16 cellular contexts compared by ENCODE assay signal in the genomic region with DNA sequence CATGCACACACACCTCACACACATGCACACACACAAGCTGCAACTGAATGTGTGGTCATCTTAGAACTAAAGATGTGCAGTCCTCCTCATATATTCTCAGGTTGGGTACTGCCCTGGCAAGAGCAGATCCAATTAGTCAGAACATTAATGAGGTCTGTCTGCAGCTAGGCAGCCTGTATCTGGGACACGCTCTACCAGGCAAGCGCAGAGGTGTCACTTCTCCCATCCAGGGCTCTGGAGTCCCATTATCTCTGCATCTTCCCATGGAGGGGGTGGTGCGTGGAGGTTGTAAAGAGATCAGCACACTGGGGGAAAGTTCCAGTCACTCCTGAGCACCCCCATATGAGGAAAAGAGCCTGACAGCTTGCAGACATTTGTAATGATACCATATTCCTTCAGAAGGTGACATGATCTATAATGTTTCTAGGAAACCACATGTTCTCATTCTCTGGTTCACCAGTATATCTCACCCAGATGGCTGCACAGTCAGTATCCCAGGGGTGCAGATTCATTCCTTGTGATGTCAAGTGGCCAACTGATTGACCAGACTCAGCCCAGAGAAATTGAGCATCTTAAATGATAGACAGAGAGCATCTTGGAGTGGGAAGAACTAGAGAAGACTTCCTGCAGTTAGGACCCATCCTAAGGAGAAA.
A peak's percentile ranks its signal among the peaks of the same experiment; 100 is the strongest.
DNase-seq lines count a peak whose midpoint lies in the region; ATAC-seq and TF ChIP-seq lines count a peak whose summit lies in the region.
"Had no signal": no experiment of that assay in that cellular context is flagged by ENCODE, and none has a peak within 500 bp of the region (broad histone marks: within the 10 kb centered on the region; RNA-seq: fewer than 3 reads in every experiment).

No MANE protein-coding gene starts in this region.

- H3K79me1 ChIP-seq in neuronal stem cell (ENCODE audit: low read depth, low read length), result no peaks in the 10 kb centered on the region

- H3K4me2 ChIP-seq in PC-3 (ENCODE audit: low read length), result no peak overlapping the region
- no peak overlapping the region for H3K4me2 ChIP-seq in neuronal stem cell (ENCODE audit: insufficient read depth, low read length, poor library complexity, severe bottlenecking)

- H2BK120ac ChIP-seq in neuronal stem cell (ENCODE audit: low read depth, low read length), result no peak overlapping the region

- POLR2A ChIA-PET in PC-3 (lab: Charles Lee; ENCODE audit: unreplicated experiment) (no interaction called here), HEK293T (lab: Yijun Ruan, JAX) (no interaction called here)

- H3K23ac ChIP-seq in neuronal stem cell (ENCODE audit: low read depth, low read length, poor library complexity), result no peak overlapping the region

- H4K20me1 ChIP-seq in PC-3 (ENCODE audit: low read length), result no peaks in the 10 kb centered on the region

- H3K4me3 ChIP-seq in GM06990 (replicated peaks; ENCODE audit: low read depth, low read length) (no peak overlapping the region), PC-3 (ENCODE audit: low read length) (no peak overlapping the region), neuronal stem cell (ENCODE audit: low read length in 2 of 2) (no peak overlapping the region)

- H3K79me2 ChIP-seq in PC-3 (ENCODE audit: low read length), result no peaks in the 10 kb centered on the region

- H2BK12ac ChIP-seq in neuronal stem cell (ENCODE audit: low read length), result no peak overlapping the region

- H3K9ac ChIP-seq in PC-3 (ENCODE audit: low read length) (no peak overlapping the region), neuronal stem cell (ENCODE audit: low read depth, low read length, poor library complexity) (no peak overlapping the region)

- H3K9me2 ChIP-seq in PC-3 (replicated peaks; ENCODE audit: low read length), result no peaks in the 10 kb centered on the region

- H3K4me1 ChIP-seq in PC-3 (ENCODE audit: insufficient read depth, low read length), result peaks cover 49% of the 10 kb centered on the region
- peaks cover 0 to 3% of the 10 kb centered on the region in 2 donors for H3K4me1 ChIP-seq in neuronal stem cell (ENCODE audit: control insufficient read depth in 2 of 2, insufficient read depth in 1 of 2, low read depth in 1 of 2, low read length in 2 of 2)

- H3K36me3 ChIP-seq in GM06990 (ENCODE audit: control insufficient read depth, insufficient read depth, low read length) (no peaks in the 10 kb centered on the region), PC-3 (ENCODE audit: low read depth, low read length) (no peaks in the 10 kb centered on the region), neuronal stem cell (replicated peaks in 1 of 2; ENCODE audit: control insufficient read depth in 2 of 2, insufficient read depth in 2 of 2, low read length in 2 of 2) (no peaks in the 10 kb centered on the region)

- H2BK5ac ChIP-seq in neuronal stem cell (ENCODE audit: low read length), result no peak overlapping the region

- intact Hi-C loops in PC-3 (cut with micrococcal nuclease), result no loop called here
- intact Hi-C loops in head of caudate nucleus (cut with DNase I), result no loop called here

- no peak overlapping the region for H4K8ac ChIP-seq in neuronal stem cell (ENCODE audit: low read depth, low read length)

- H3F3A ChIP-seq in PC-3 (ENCODE audit: low read length, unreplicated experiment), result no peaks in the 10 kb centered on the region

- CTCF ChIA-PET in PC-3 (lab: Charles Lee) (no interaction called here), HEK293T (lab: Yijun Ruan, JAX) (no interaction called here)

- no TSS peak for BruUV-seq in PC-3 (replicated peaks; lab: Mats Ljungman, UMichigan)

- no peak overlapping the region for H2BK15ac ChIP-seq in neuronal stem cell (ENCODE audit: low read length)

- no peak overlapping the region for H3K14ac ChIP-seq in neuronal stem cell (ENCODE audit: low read length)

- H2AFZ ChIP-seq in PC-3 (ENCODE audit: low read length) (no peak overlapping the region), neuronal stem cell (ENCODE audit: low read length) (no peak overlapping the region)

- ATAC-seq in PC-3 (no peak), HG02970 (IDR thresholded peaks at IDR 0.05; ENCODE audit: low FRiP score, unreplicated experiment) (no peak)
- ATAC-seq: HCT116 had no signal

- H2AK5ac ChIP-seq in neuronal stem cell (ENCODE audit: low read depth, low read length), result no peak overlapping the region

- H4K91ac ChIP-seq in neuronal stem cell (ENCODE audit: low read depth, low read length, poor library complexity), result no peak overlapping the region

- WGBS in neuronal stem cell (ENCODE audit: extremely low coverage in 2 of 2, insufficient read length in 2 of 2, insufficient replicate concordance in 1 of 2), 2 donors, result no CpG with 5 or more reads among the region's 3 CpGs

- H3K27me3 ChIP-seq in GM06990 (replicated peaks; ENCODE audit: control insufficient read depth, insufficient read depth, low read length), result no peaks in the 10 kb centered on the region
- no peaks in the 10 kb centered on the region for H3K27me3 ChIP-seq in PC-3 (ENCODE audit: low read length)
- no peaks in the 10 kb centered on the region for H3K27me3 ChIP-seq in neuronal stem cell (ENCODE audit: control insufficient read depth in 3 of 3, insufficient read depth in 3 of 3, low read depth in 1 of 3, low read length in 3 of 3)

- peak; percentile 25 for DNase-seq in GM06990 (ENCODE audit: extremely low read depth, insufficient read length)
- no peak for DNase-seq in PC-3
- DNase-seq in head of caudate nucleus, result peak in 40 of 42 donors; percentile 53 to 95 (median 78)
- DNase-seq in superior temporal gyrus (ENCODE audit: extremely low spot score), result peak; percentile 20
- no peak for DNase-seq in HEK293T (ENCODE audit: extremely low spot score)
- no peak for DNase-seq in neuronal stem cell (ENCODE audit: low spot score)
- DNase-seq: AML-193; CD4-positive, alpha-beta T cell; GDM1; NCI-H1048; NCI-H146; NCI-H2227 treated with DMSO at 0.1 percent for 48 hours; NCI-H524 treated with DMSO at 0.1 percent for 48 hours had no signal

- H3K4ac ChIP-seq in neuronal stem cell (ENCODE audit: low read length), result no peak overlapping the region

- H3K27ac ChIP-seq in PC-3 (ENCODE audit: low read length) (peak overlapping the region; percentile 94; the same call in 1 of the 2 replicates), neuronal stem cell (replicated peaks; ENCODE audit: low read length) (no peak overlapping the region)
- H3K27ac ChIP-seq: HL-60 had no signal

- H3K9me3 ChIP-seq in PC-3 (ENCODE audit: low read length), result no peaks in the 10 kb centered on the region
- no peaks in the 10 kb centered on the region for H3K9me3 ChIP-seq in neuronal stem cell (replicated peaks in 1 of 2; ENCODE audit: control insufficient read depth in 2 of 2, insufficient read depth in 1 of 2, low read depth in 1 of 2, low read length in 2 of 2)

- no peak overlapping the region for H3K18ac ChIP-seq in neuronal stem cell (ENCODE audit: low read length)

- no peak for TF ChIP-seq CTCF in GM06990 (IDR thresholded peaks at IDR 0.05; ENCODE audit: insufficient read depth, low read length, poor library complexity, severe bottlenecking)
- TF ChIP-seq CTCF in PC-3 (conservative IDR thresholded peaks at IDR 0.05; ENCODE audit: low read depth, low read length), result no peak

TF ChIP-seq in HEK293T, 16 proteins besides CTCF, POLR2A, EP300 and RAD21:
- no peak for TF ChIP-seq ARNT (IDR thresholded peaks at IDR 0.05)
- no peak for TF ChIP-seq L3MBTL2 (conservative IDR thresholded peaks at IDR 0.05)
- no peak for TF ChIP-seq HDGF (IDR thresholded peaks at IDR 0.05; ENCODE audit: borderline replicate concordance)
- no peak for TF ChIP-seq LEF1 (IDR thresholded peaks at IDR 0.05; ENCODE audit: borderline replicate concordance)
- TF ChIP-seq FOXK2 (IDR thresholded peaks at IDR 0.05), result no peak
- no peak for TF ChIP-seq FOXM1 (IDR thresholded peaks at IDR 0.05; ENCODE audit: borderline replicate concordance)
- TF ChIP-seq SUZ12 (IDR thresholded peaks at IDR 0.05), result no peak
TF ChIP-seq in HEK293T: peak in this region for 0.

Comparison
In these comparisons a context has a peak if more than half of its experiments do, and no peak if none do; other contexts are left out.
1. DNase-seq: peak in GM06990 (single experiment), head of caudate nucleus (40 of 42) and superior temporal gyrus (single experiment); none in PC-3 (single experiment), HEK293T (single experiment) and neuronal stem cell (single experiment).